32 cellular contexts compared by ENCODE assay signal in the genomic region with DNA sequence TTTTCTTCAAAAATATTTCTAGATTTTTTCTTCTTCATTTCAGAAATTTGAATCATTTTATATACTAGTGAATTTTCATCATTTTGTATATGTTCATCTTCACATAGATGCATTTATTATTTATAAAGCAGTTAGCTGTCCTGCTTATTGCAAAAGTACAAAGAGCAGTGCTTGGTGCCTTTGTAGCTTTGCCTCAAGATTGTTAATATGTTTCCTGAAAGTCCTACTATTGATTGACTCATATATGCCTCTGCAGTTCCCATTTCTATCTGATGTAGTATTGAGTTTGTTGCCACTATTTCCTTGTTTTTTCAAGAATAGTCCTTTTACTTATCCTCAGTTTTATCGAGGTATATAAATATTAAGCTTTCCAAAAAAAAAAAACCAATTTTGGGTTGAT.
"Had no signal": no experiment of that assay in that cellular context is flagged by ENCODE, and none has a peak within 500 bp of the region (broad histone marks: within the 10 kb centered on the region; RNA-seq: fewer than 3 reads in every experiment).

No MANE protein-coding gene starts in this region.

- H3K36me3 Mint-ChIP-seq: naive thymus-derived CD8-positive, alpha-beta T cell; natural killer cell treated with Interleukin-12 subunit alpha and Interleukin-12 subunit beta and Interleukin-15 and Interleukin-18, amount 100 ng/mL, for 72 hours; stimulated activated memory B cell treated with anti-CD40 and anti-IgM and Interleukin-4, amounts not matched to agents 10 μg/mL and 1 μg/mL and 100 μg/mL, for 72 hours had no signal

- H3K9me3 Mint-ChIP-seq: naive thymus-derived CD8-positive, alpha-beta T cell; natural killer cell treated with Interleukin-12 subunit alpha and Interleukin-12 subunit beta and Interleukin-15 and Interleukin-18, amount 100 ng/mL, for 72 hours; nephron progenitor cell; neural crest cell; stimulated activated memory B cell treated with anti-CD40 and anti-IgM and Interleukin-4, amounts not matched to agents 10 μg/mL and 1 μg/mL and 100 μg/mL, for 72 hours; stimulated activated naive CD8-positive, alpha-beta T cell treated with anti-CD3 and anti-CD28 coated beads, Interleukin-15, amount 100 ng/mL, for 72 hours; type B pancreatic cell had no signal

- H3K27ac ChIP-seq: neutrophil, parathyroid adenoma, psoas muscle, right lobe of liver, sigmoid colon, spleen, suprapubic skin, testis, upper lobe of right lung, uterus had no signal

- H3K27ac Mint-ChIP-seq: naive thymus-derived CD8-positive, alpha-beta T cell; natural killer cell treated with Interleukin-12 subunit alpha and Interleukin-12 subunit beta and Interleukin-15 and Interleukin-18, amount 100 ng/mL, for 72 hours; nephron progenitor cell; progenitor cell of endocrine pancreas; stimulated activated memory B cell treated with anti-CD40 and anti-IgM and Interleukin-4, amounts not matched to agents 10 μg/mL and 1 μg/mL and 100 μg/mL, for 72 hours; stimulated activated naive CD8-positive, alpha-beta T cell treated with anti-CD3 and anti-CD28 coated beads, Interleukin-15, amount 100 ng/mL, for 72 hours; type B pancreatic cell had no signal

- H3K4me3 Mint-ChIP-seq: naive thymus-derived CD8-positive, alpha-beta T cell; natural killer cell treated with Interleukin-12 subunit alpha and Interleukin-12 subunit beta and Interleukin-15 and Interleukin-18, amount 100 ng/mL, for 72 hours; nephron progenitor cell; neural crest cell; stimulated activated memory B cell treated with anti-CD40 and anti-IgM and Interleukin-4, amounts not matched to agents 10 μg/mL and 1 μg/mL and 100 μg/mL, for 72 hours; stimulated activated naive CD8-positive, alpha-beta T cell treated with anti-CD3 and anti-CD28 coated beads, Interleukin-15, amount 100 ng/mL, for 72 hours; type B pancreatic cell had no signal

- ATAC-seq: naive thymus-derived CD8-positive, alpha-beta T cell; natural killer cell treated with Interleukin-12 subunit alpha and Interleukin-12 subunit beta and Interleukin-15 and Interleukin-18, amount 100 ng/mL, for 72 hours; psoas muscle; right cardiac atrium; right lobe of liver; stimulated activated memory B cell treated with anti-CD40 and anti-IgM and Interleukin-4, amounts not matched to agents 10 μg/mL and 1 μg/mL and 100 μg/mL, for 72 hours; stimulated activated naive CD8-positive, alpha-beta T cell treated with anti-CD3 and anti-CD28 coated beads, Interleukin-15, amount 100 ng/mL, for 72 hours; stimulated activated naive CD8-positive, alpha-beta T cell treated with anti-CD3 and anti-CD28 coated beads, Interleukin-15, Interleukin-2, amounts not matched to agents 100 U/mL and 50 U/mL, for 24 hours; upper lobe of right lung had no signal

- DNase-seq: naive thymus-derived CD8-positive, alpha-beta T cell; nephron progenitor cell; nucleus accumbens; posterior cingulate gyrus; psoas muscle; right cardiac atrium; right lobe of liver; sigmoid colon; spleen; stimulated activated CD4-positive, alpha-beta T cell treated with anti-CD3 and anti-CD28 coated beads, Interleukin-12 subunit alpha, Interleukin-12 subunit beta, amount 100 ng/mL, for 4 hours; stimulated activated CD4-positive, alpha-beta T cell treated with anti-CD3 and anti-CD28 coated beads, Interleukin-1b, Interleukin-23, amount 100 ng/mL, for 48 hours; stimulated activated CD4-positive, alpha-beta T cell treated with anti-CD3 and anti-CD28 coated beads, Interleukin-4, amount 100 ng/mL, for 1 hour; stimulated activated CD4-positive, alpha-beta T cell treated with anti-CD3 and anti-CD28 coated beads, Interleukin-4, amount 100 ng/mL, for 4 hours; stimulated activated CD8-positive, alpha-beta memory T cell treated with anti-CD3 and anti-CD28 coated beads, Interleukin-4, amount 100 ng/mL, for 48 hours; stimulated activated naive CD4-positive, alpha-beta T cell; stimulated activated naive CD8-positive, alpha-beta T cell treated with anti-CD3 and anti-CD28 coated beads, Interleukin-15, amount 100 ng/mL, for 72 hours; stimulated activated naive CD8-positive, alpha-beta T cell treated with anti-CD3 and anti-CD28 coated beads, Interleukin-15, Interleukin-2, amounts not matched to agents 100 U/mL and 50 U/mL, for 24 hours; substantia nigra; testis; tibial artery; transverse colon; upper lobe of right lung; uterus had no signal

- H3K4me1 Mint-ChIP-seq: naive thymus-derived CD8-positive, alpha-beta T cell; nephron progenitor cell; neural crest cell; stimulated activated memory B cell treated with anti-CD40 and anti-IgM and Interleukin-4, amounts not matched to agents 10 μg/mL and 1 μg/mL and 100 μg/mL, for 72 hours; stimulated activated naive CD8-positive, alpha-beta T cell treated with anti-CD3 and anti-CD28 coated beads, Interleukin-15, amount 100 ng/mL, for 72 hours had no signal

- H3K36me3 ChIP-seq: neutrophil, right lobe of liver, sigmoid colon, spleen, suprapubic skin, tibial artery, transverse colon, upper lobe of right lung, uterus had no signal

- H3K27me3 Mint-ChIP-seq: progenitor cell of endocrine pancreas; stimulated activated memory B cell treated with anti-CD40 and anti-IgM and Interleukin-4, amounts not matched to agents 10 μg/mL and 1 μg/mL and 100 μg/mL, for 72 hours; stimulated activated naive CD8-positive, alpha-beta T cell treated with anti-CD3 and anti-CD28 coated beads, Interleukin-15, amount 100 ng/mL, for 72 hours had no signal

- H3K27me3 ChIP-seq: neutrophil, right lobe of liver, sigmoid colon, spleen, suprapubic skin, testis, tibial artery, transverse colon, upper lobe of right lung, uterus had no signal

- H3K4me1 ChIP-seq: parathyroid adenoma, psoas muscle, right lobe of liver, spleen, suprapubic skin, testis, uterus had no signal

- H3K4me3 ChIP-seq: psoas muscle, right lobe of liver, sigmoid colon, smooth muscle cell, spleen, suprapubic skin, testis, tibial artery, upper lobe of right lung, uterus had no signal

- H3K9me3 ChIP-seq: neutrophil, psoas muscle, right lobe of liver, sigmoid colon, spleen, suprapubic skin, testis, tibial artery, transverse colon, upper lobe of right lung, uterus had no signal
